Comparison of ENCODE assay signal across 8 cellular contexts in genomic region chr20:58908216-58908615, GRCh38. TPM values are rescaled to one million over a fixed set of nuclear protein-coding genes. Genes with fewer than 3 reads are reported as not detected.
A peak's percentile ranks its signal among the peaks of the same experiment; 100 is the strongest.
DNase-seq lines count a peak whose midpoint lies in the region; ATAC-seq and TF ChIP-seq lines count a peak whose summit lies in the region.

No MANE protein-coding gene starts in this region.

- no peak for ATAC-seq in CD4-positive, CD25-positive, alpha-beta regulatory T cell (ENCODE audit: low read depth in 2 of 2)
- peak; percentile 3 for ATAC-seq in HG02852 (IDR thresholded peaks at IDR 0.05; ENCODE audit: unreplicated experiment)
- no peak for ATAC-seq in natural killer cell treated with Interleukin-12 subunit alpha and Interleukin-12 subunit beta and Interleukin-15 and Interleukin-18, amount 100 ng/mL, for 72 hours
- ATAC-seq in HG02763 (IDR thresholded peaks at IDR 0.05; ENCODE audit: unreplicated experiment) = no peak
- ATAC-seq in HG03280 (IDR thresholded peaks at IDR 0.05; ENCODE audit: unreplicated experiment) = no peak

- CTCF ChIA-PET in MCF 10A (lab: Yijun Ruan, JAX) = interaction anchor here (0.6 to 1.0 kb wide), 2 partner anchors 10 to 313 kb away, joined by 3 read pairs; no protein-coding TSS in a partner anchor

- H3K36me3 ChIP-seq in CD4-positive, CD25-positive, alpha-beta regulatory T cell (ENCODE audit: control insufficient read depth, insufficient read depth, low read length) = peaks cover 76% of the 10 kb centered on the region

- no peaks in the 10 kb centered on the region for H3K27me3 Mint-ChIP-seq in CD4-positive, CD25-positive, alpha-beta regulatory T cell
- H3K27me3 Mint-ChIP-seq in MCF 10A (ENCODE audit: insufficient read depth, unreplicated experiment) = no peaks in the 10 kb centered on the region
- H3K27me3 Mint-ChIP-seq in natural killer cell treated with Interleukin-12 subunit alpha and Interleukin-12 subunit beta and Interleukin-15 and Interleukin-18, amount 100 ng/mL, for 72 hours = no peaks in the 10 kb centered on the region

- peaks cover 20 to 51% (median 42%) of the 10 kb centered on the region in 4 donors for H3K4me1 Mint-ChIP-seq in CD4-positive, CD25-positive, alpha-beta regulatory T cell
- H3K4me1 Mint-ChIP-seq in MCF 10A (ENCODE audit: insufficient read depth, unreplicated experiment) = peaks cover 17% of the 10 kb centered on the region
- peaks cover 48 to 50% of the 10 kb centered on the region in 2 donors for H3K4me1 Mint-ChIP-seq in natural killer cell treated with Interleukin-12 subunit alpha and Interleukin-12 subunit beta and Interleukin-15 and Interleukin-18, amount 100 ng/mL, for 72 hours (ENCODE audit: low read depth in 2 of 2)

- POLR2A ChIA-PET in MCF 10A (lab: Yijun Ruan, JAX) = interaction anchor here (1.0 to 2.3 kb wide), 8 partner anchors 9 to 124 kb away, joined by 3 to 15 read pairs (median 7); partner anchors contain the start of genes ATP5F1E and NELFCD

- peak overlapping the region; percentile 67 for H3K27ac ChIP-seq in CD4-positive, CD25-positive, alpha-beta regulatory T cell (ENCODE audit: insufficient read depth, low read length, poor library complexity, severe bottlenecking)

- TF ChIP-seq CTCF in MCF 10A (IDR thresholded peaks at IDR 0.05; ENCODE audit: unreplicated experiment) = no peak

- no peaks in the 10 kb centered on the region for H3K9me3 Mint-ChIP-seq in CD4-positive, CD25-positive, alpha-beta regulatory T cell
- no peaks in the 10 kb centered on the region for H3K9me3 Mint-ChIP-seq in MCF 10A (ENCODE audit: unreplicated experiment)
- H3K9me3 Mint-ChIP-seq in natural killer cell treated with Interleukin-12 subunit alpha and Interleukin-12 subunit beta and Interleukin-15 and Interleukin-18, amount 100 ng/mL, for 72 hours = no peaks in the 10 kb centered on the region

- H3K36me3 Mint-ChIP-seq in CD4-positive, CD25-positive, alpha-beta regulatory T cell = peaks cover 63% of the 10 kb centered on the region
- peaks cover 98% of the 10 kb centered on the region for H3K36me3 Mint-ChIP-seq in MCF 10A (ENCODE audit: insufficient read depth, unreplicated experiment)
- peaks cover 45% of the 10 kb centered on the region for H3K36me3 Mint-ChIP-seq in natural killer cell treated with Interleukin-12 subunit alpha and Interleukin-12 subunit beta and Interleukin-15 and Interleukin-18, amount 100 ng/mL, for 72 hours

- no peaks in the 10 kb centered on the region for H3K9me3 ChIP-seq in CD4-positive, CD25-positive, alpha-beta regulatory T cell (ENCODE audit: control insufficient read depth in 2 of 2, low read length in 2 of 2)

- BruUV-seq in MCF 10A (replicated peaks; lab: Mats Ljungman, UMichigan) = no TSS peak

- intact Hi-C loops in MCF 10A (cut with micrococcal nuclease) = no loop called here

- peak overlapping the region; percentile 68 for H3K4me3 ChIP-seq in CD4-positive, CD25-positive, alpha-beta regulatory T cell (ENCODE audit: low read depth, low read length)

- no peaks in the 10 kb centered on the region for H3K27me3 ChIP-seq in CD4-positive, CD25-positive, alpha-beta regulatory T cell (ENCODE audit: control insufficient read depth, insufficient read depth, low read length)

- H3K27ac Mint-ChIP-seq in CD4-positive, CD25-positive, alpha-beta regulatory T cell = peak overlapping the region; percentile 73 to 97 (median 91)
- peak overlapping the region; percentile 50 for H3K27ac Mint-ChIP-seq in MCF 10A (ENCODE audit: low read depth, unreplicated experiment)
- H3K27ac Mint-ChIP-seq in natural killer cell treated with Interleukin-12 subunit alpha and Interleukin-12 subunit beta and Interleukin-15 and Interleukin-18, amount 100 ng/mL, for 72 hours = peak overlapping the region; percentile 92 to 99

- peaks cover 28% of the 10 kb centered on the region for H3K4me1 ChIP-seq in CD4-positive, CD25-positive, alpha-beta regulatory T cell (ENCODE audit: control insufficient read depth, insufficient read depth, low read length, poor library complexity, severe bottlenecking)

- no peak for DNase-seq in CD4-positive, CD25-positive, alpha-beta regulatory T cell
- DNase-seq in MCF 10A (ENCODE audit: unreplicated experiment) (no peak), NCI-H510A (lab: John Stamatoyannopoulos, UW) (no peak), D341Med (ENCODE audit: low spot score) (no peak)
- DNase-seq in natural killer cell treated with Interleukin-12 subunit alpha and Interleukin-12 subunit beta and Interleukin-15 and Interleukin-18, amount 100 ng/mL, for 72 hours (ENCODE audit: low spot score) = no peak

- peak overlapping the region; percentile 63 to 78 (median 74) for H3K4me3 Mint-ChIP-seq in CD4-positive, CD25-positive, alpha-beta regulatory T cell
- H3K4me3 Mint-ChIP-seq in MCF 10A (ENCODE audit: unreplicated experiment) = peak overlapping the region; percentile 12
- H3K4me3 Mint-ChIP-seq in natural killer cell treated with Interleukin-12 subunit alpha and Interleukin-12 subunit beta and Interleukin-15 and Interleukin-18, amount 100 ng/mL, for 72 hours = peak overlapping the region; percentile 89

RNA-seq across cellular contexts. Expression of gene GNAS, which starts 55.7 kb away (rescaled TPM):
- 890 TPM for total RNA-seq in CD4-positive, CD25-positive, alpha-beta regulatory T cell
- polyA plus RNA-seq in CD4-positive, CD25-positive, alpha-beta regulatory T cell = 100 to 1,000 TPM; 127 to 171 (median 154) TPM
- total RNA-seq in MCF 10A (2022) = 629 and 715 TPM in 2 replicates
- total RNA-seq in natural killer cell treated with Interleukin-12 subunit alpha and Interleukin-12 subunit beta and Interleukin-15 and Interleukin-18, amount 100 ng/mL, for 72 hours = 100 to 1,000 TPM; 459 to 740 TPM

RNA-seq across cellular contexts. Expression of gene GNAS-AS1, which starts 57.5 kb away (rescaled TPM):
- 0.54 TPM for total RNA-seq in CD4-positive, CD25-positive, alpha-beta regulatory T cell
- polyA plus RNA-seq in CD4-positive, CD25-positive, alpha-beta regulatory T cell = not detected
- 1.6 and 2.2 TPM in 2 replicates for total RNA-seq in MCF 10A (2022)
- 1 to 10 TPM in 1 of 2 donors, under 1 TPM in 1; 0.29 to 4.7 TPM for total RNA-seq in natural killer cell treated with Interleukin-12 subunit alpha and Interleukin-12 subunit beta and Interleukin-15 and Interleukin-18, amount 100 ng/mL, for 72 hours

Comparison
In these comparisons a context has a peak if more than half of its experiments do, and no peak if none do; other contexts are left out.
1. H3K4me3 Mint-ChIP-seq: peak in every context shown above with its lines; median percentile 89 in natural killer cell treated with Interleukin-12 subunit alpha and Interleukin-12 subunit beta and Interleukin-15 and Interleukin-18, amount 100 ng/mL, for 72 hours; 74 in CD4-positive, CD25-positive, alpha-beta regulatory T cell; 12 in MCF 10A.